In the genomic region with DNA sequence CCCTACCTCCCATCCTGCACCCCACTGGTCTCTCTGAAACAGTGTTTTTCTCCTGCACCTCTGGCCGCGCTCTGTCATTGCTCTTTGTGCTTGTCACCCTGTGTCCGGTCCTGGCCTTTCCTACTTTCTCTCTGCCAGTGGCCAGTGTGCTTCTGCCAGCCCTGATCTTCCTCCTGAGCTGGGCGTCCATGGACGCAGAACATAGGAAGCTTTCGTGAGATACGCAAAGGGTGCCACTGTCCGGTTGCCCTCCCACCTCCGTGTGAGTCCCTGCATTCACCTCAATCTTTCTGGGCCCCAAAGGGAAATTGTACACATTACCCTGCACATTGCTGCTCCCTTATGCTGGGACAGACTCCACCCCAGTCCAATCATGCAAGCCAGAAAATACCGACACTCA, we compare ENCODE assay signal across 23 cellular contexts.
DNase-seq lines count a peak whose midpoint lies in the region; ATAC-seq and TF ChIP-seq lines count a peak whose summit lies in the region.
"Had no signal": no experiment of that assay in that cellular context is flagged by ENCODE, and none has a peak within 500 bp of the region (broad histone marks: within the 10 kb centered on the region; RNA-seq: fewer than 3 reads in every experiment).

No MANE protein-coding gene starts in this region.

- H3K27me3 Mint-ChIP-seq in H9 (ENCODE audit: low read depth) (peaks cover 10% of the 10 kb centered on the region), endodermal cell (ENCODE audit: insufficient read depth) (no peaks in the 10 kb centered on the region)
- H3K27me3 Mint-ChIP-seq in stimulated activated naive CD8-positive, alpha-beta T cell treated with anti-CD3 and anti-CD28 coated beads, Interleukin-15, amount 100 ng/mL, for 72 hours, result no peaks in the 10 kb centered on the region
- H3K27me3 Mint-ChIP-seq: CD4-positive, alpha-beta T cell had no signal

- DNase-seq in H9 (peak; percentile 8), endodermal cell (peak; percentile 4), posterior vena cava (ENCODE audit: low spot score) (peak; percentile 62)
- DNase-seq in stimulated activated naive CD4-positive, alpha-beta T cell (lab: John Stamatoyannopoulos, UW), result no peak
- no peak for DNase-seq in stimulated activated naive CD8-positive, alpha-beta T cell treated with anti-CD3 and anti-CD28 coated beads, Interleukin-15, amount 100 ng/mL, for 72 hours
- DNase-seq: 8988T; ACHN; AML-193; BE2C; CD4-positive, alpha-beta T cell; CD8-positive, alpha-beta memory T cell; DMS 273 treated with DMSO at 0.1 percent for 48 hours; DMS79; EL; GDM1; HFFc6 had no signal

- H2BK15ac ChIP-seq in H9 (ENCODE audit: low read depth, low read length), result no peak overlapping the region

- H3K36me3 Mint-ChIP-seq in H9 (ENCODE audit: insufficient read depth in 1 of 3, low read depth in 3 of 3) (no peaks in the 10 kb centered on the region), endodermal cell (ENCODE audit: low read depth) (no peaks in the 10 kb centered on the region)
- H3K36me3 Mint-ChIP-seq: CD14-positive monocyte; CD8-positive, alpha-beta memory T cell had no signal

- no peak overlapping the region for H4K8ac ChIP-seq in H9 (replicated peaks; ENCODE audit: insufficient read length, low read depth, low read length)

- intact Hi-C loops in posterior vena cava (cut with DNase I), result no loop called here

- no peak overlapping the region for H3K23ac ChIP-seq in H9 (ENCODE audit: insufficient read length, low read depth, low read length)

- H3K4me2 ChIP-seq in H9 (ENCODE audit: insufficient read depth, insufficient read length, low read length), result no peak overlapping the region
- H3K4me2 ChIP-seq: A549, GM23338 had no signal

- H3K36me3 ChIP-seq in endodermal cell (ENCODE audit: control insufficient read depth, insufficient read depth, low read length), result no peaks in the 10 kb centered on the region
- H3K36me3 ChIP-seq: BE2C; BLaER1 treated with 17β-estradiol and CSF1 and Interleukin-3, amounts not matched to agents 10 nM and 100 nM; HAP-1 had no signal

- H3K27me3 ChIP-seq in H9 (ENCODE audit: insufficient read depth, low read length) (no peaks in the 10 kb centered on the region), endodermal cell (ENCODE audit: control insufficient read depth, insufficient read depth, low read length, poor library complexity, severe bottlenecking) (no peaks in the 10 kb centered on the region)
- H3K27me3 ChIP-seq: BLaER1 treated with 17β-estradiol and CSF1 and Interleukin-3, amounts not matched to agents 10 nM and 100 nM had no signal

- no peak overlapping the region for H4K5ac ChIP-seq in H9 (ENCODE audit: insufficient read length, low read depth, low read length)

- no peaks in the 10 kb centered on the region; a peak in 1 of 4 replicates for H3K4me1 Mint-ChIP-seq in H9
- peaks cover 4% of the 10 kb centered on the region for H3K4me1 Mint-ChIP-seq in endodermal cell
- no peaks in the 10 kb centered on the region for H3K4me1 Mint-ChIP-seq in stimulated activated naive CD8-positive, alpha-beta T cell treated with anti-CD3 and anti-CD28 coated beads, Interleukin-15, amount 100 ng/mL, for 72 hours
- H3K4me1 Mint-ChIP-seq: CD14-positive monocyte; CD8-positive, alpha-beta memory T cell; GM23338 had no signal

- H3K79me2 ChIP-seq in H9 (ENCODE audit: insufficient read depth, low read length), result no peaks in the 10 kb centered on the region

- no peak overlapping the region for H3K27ac Mint-ChIP-seq in H9
- H3K27ac Mint-ChIP-seq in endodermal cell, result no peak overlapping the region
- H3K27ac Mint-ChIP-seq in stimulated activated naive CD8-positive, alpha-beta T cell treated with anti-CD3 and anti-CD28 coated beads, Interleukin-15, amount 100 ng/mL, for 72 hours, result no peak overlapping the region
- H3K27ac Mint-ChIP-seq: CD14-positive monocyte; CD4-positive, alpha-beta T cell; CD8-positive, alpha-beta memory T cell; GM23338; HFFc6 had no signal

- no peak overlapping the region for H3K4ac ChIP-seq in H9 (ENCODE audit: low read depth, low read length)

- no peak overlapping the region for H2BK5ac ChIP-seq in H9 (ENCODE audit: insufficient read length, low read length)

- H3K9ac ChIP-seq in H9 (ENCODE audit: extremely low read depth, insufficient read length, low read length) (no peak overlapping the region), endodermal cell (ENCODE audit: extremely low read depth, low read length, poor library complexity, severe bottlenecking) (no peak overlapping the region)

- H3K4me1 ChIP-seq in H9 (ENCODE audit: insufficient read depth, low read length) (no peaks in the 10 kb centered on the region), endodermal cell (ENCODE audit: control insufficient read depth, insufficient read depth, low read length) (no peaks in the 10 kb centered on the region)
- H3K4me1 ChIP-seq: A549, BE2C, HAP-1 had no signal

- H3K27ac ChIP-seq in H9 (ENCODE audit: insufficient read length, low read depth, low read length) (no peak overlapping the region), endodermal cell (ENCODE audit: low read depth, low read length) (no peak overlapping the region)
- H3K27ac ChIP-seq: A549 had no signal

- no peak for ATAC-seq in GM21717 (IDR thresholded peaks at IDR 0.05; ENCODE audit: unreplicated experiment)
- ATAC-seq in stimulated activated naive CD8-positive, alpha-beta T cell treated with anti-CD3 and anti-CD28 coated beads, Interleukin-15, amount 100 ng/mL, for 72 hours, result no peak
- ATAC-seq: A549, GM12878, GM23338 had no signal

- H2BK120ac ChIP-seq in H9 (ENCODE audit: low read depth, low read length, poor library complexity, severe bottlenecking), result no peak overlapping the region

- no peak overlapping the region for H3K56ac ChIP-seq in H9 (ENCODE audit: insufficient read length, low read depth, low read length)

- H4K20me1 ChIP-seq in H9 (ENCODE audit: control insufficient read depth, insufficient read depth, insufficient read length), result no peaks in the 10 kb centered on the region
- H4K20me1 ChIP-seq: BLaER1 treated with 17β-estradiol and CSF1 and Interleukin-3, amounts not matched to agents 10 nM and 100 nM had no signal

- no peaks in the 10 kb centered on the region for H3K23me2 ChIP-seq in H9 (ENCODE audit: insufficient read length, low read depth, low read length, poor library complexity, severe bottlenecking)

- H3K9me3 ChIP-seq in H9 (ENCODE audit: control insufficient read depth, low read depth, low read length) (no peaks in the 10 kb centered on the region), endodermal cell (ENCODE audit: control insufficient read depth, low read length) (no peaks in the 10 kb centered on the region)
- H3K9me3 ChIP-seq: A549, BE2C, HAP-1 had no signal

- H4K91ac ChIP-seq in H9 (ENCODE audit: insufficient read length, low read depth, low read length), result no peak overlapping the region

- no peak overlapping the region for H3K4me3 ChIP-seq in endodermal cell (ENCODE audit: low read length)
- H3K4me3 ChIP-seq: A549; BLaER1 treated with 17β-estradiol and CSF1 and Interleukin-3, amounts not matched to agents 10 nM and 100 nM; GM12878; GM23338; HAP-1 had no signal

- H3T11ph ChIP-seq in H9 (ENCODE audit: low read length), result no peak overlapping the region

- no peaks in the 10 kb centered on the region for H3K9me3 Mint-ChIP-seq in H9
- peaks cover 2% of the 10 kb centered on the region for H3K9me3 Mint-ChIP-seq in endodermal cell
- H3K9me3 Mint-ChIP-seq in stimulated activated naive CD8-positive, alpha-beta T cell treated with anti-CD3 and anti-CD28 coated beads, Interleukin-15, amount 100 ng/mL, for 72 hours, result no peaks in the 10 kb centered on the region
- H3K9me3 Mint-ChIP-seq: CD4-positive, alpha-beta T cell; CD8-positive, alpha-beta memory T cell; GM23338 had no signal

- no peak overlapping the region for H2AFZ ChIP-seq in H9 (ENCODE audit: low read length)
- H2AFZ ChIP-seq: GM23338 had no signal

- no CpG with 5 or more reads among the region's 10 CpGs for WGBS in H9 (ENCODE audit: extremely low coverage, insufficient read length, low lambda C conversion rate)
- WGBS in endodermal cell (ENCODE audit: insufficient coverage in 1 of 2, insufficient read length in 1 of 2), 2 experiments, result 91 to 94% methylated on average over 8 to 10 of the region's 10 CpGs

- H2BK20ac ChIP-seq in H9 (ENCODE audit: low read depth, low read length, poor library complexity, severe bottlenecking), result no peak overlapping the region

- no peak overlapping the region for H2BK12ac ChIP-seq in H9 (ENCODE audit: insufficient read length, low read depth, low read length)

- H2AK5ac ChIP-seq in H9 (ENCODE audit: insufficient read length, low read length), result no peak overlapping the region

- TF ChIP-seq CTCF in H9 (conservative IDR thresholded peaks at IDR 0.05), result no peak
- TF ChIP-seq CTCF in endodermal cell (conservative IDR thresholded peaks at IDR 0.05), result no peak

- H3K14ac ChIP-seq in H9 (ENCODE audit: insufficient read depth, low read length), result no peak overlapping the region

- H3K4me3 Mint-ChIP-seq in H9 (no peak overlapping the region), endodermal cell (no peak overlapping the region)
- H3K4me3 Mint-ChIP-seq in stimulated activated naive CD8-positive, alpha-beta T cell treated with anti-CD3 and anti-CD28 coated beads, Interleukin-15, amount 100 ng/mL, for 72 hours, result no peak overlapping the region
- H3K4me3 Mint-ChIP-seq: CD14-positive monocyte; CD4-positive, alpha-beta T cell; CD8-positive, alpha-beta memory T cell; GM23338; HFFc6 had no signal

- H3K79me1 ChIP-seq in H9 (ENCODE audit: insufficient read depth, low read depth, low read length, poor library complexity, severe bottlenecking), result no peaks in the 10 kb centered on the region

- no peak overlapping the region for H3K18ac ChIP-seq in H9 (ENCODE audit: insufficient read length, low read depth, low read length)

Comparison
In these comparisons a context has a peak if more than half of its experiments do, and no peak if none do; other contexts are left out.
1. DNase-seq: peak in H9 (single experiment), endodermal cell (single experiment) and posterior vena cava (single experiment); none in stimulated activated naive CD4-positive, alpha-beta T cell (0 of 6) and stimulated activated naive CD8-positive, alpha-beta T cell treated with anti-CD3 and anti-CD28 coated beads, Interleukin-15, amount 100 ng/mL, for 72 hours (0 of 2).